In genomic region chr11:75432911-75433321, GRCh38 we compare ENCODE assay signal across 15 cellular contexts. TPM values are rescaled to one million over a fixed set of nuclear protein-coding genes. Genes with fewer than 3 reads are reported as not detected.
A peak's percentile ranks its signal among the peaks of the same experiment; 100 is the strongest.
DNase-seq lines count a peak whose midpoint lies in the region; ATAC-seq and FAIRE-seq lines count a peak whose summit lies in the region.
"Had no signal": no experiment of that assay in that cellular context is flagged by ENCODE, and none has a peak within 500 bp of the region (broad histone marks: within the 10 kb centered on the region; RNA-seq: fewer than 3 reads in every experiment).

Gene KLHL35, minus strand, starts transcription at chr11:75433203. Its CDS starts 2,574 bp downstream, at chr11:75430629.

- no peak within 1 kb of the TSS for H3K18ac ChIP-seq in mesenchymal stem cell (ENCODE audit: low read depth in 1 of 2, low read length in 2 of 2)

- FAIRE-seq in frontal cortex (lab: Jason Lieb, UNC), result no peak
- FAIRE-seq: colon, TTC549 had no signal

- H3K14ac ChIP-seq in mesenchymal stem cell (ENCODE audit: low read length in 2 of 2), result peak within 1 kb of the TSS in 1 of 2 experiments; percentile 2

- 25% methylated on average over 14 of the region's 14 CpGs for WGBS in mesenchymal stem cell

- no peak within 1 kb of the TSS for H2AK5ac ChIP-seq in mesenchymal stem cell (ENCODE audit: low read length, severe bottlenecking)

- no peak for ATAC-seq in left colon
- ATAC-seq: stimulated activated naive CD8-positive, alpha-beta T cell treated with anti-CD3 and anti-CD28 coated beads, Interleukin-15, amount 100 ng/mL, for 72 hours had no signal

- H3K27ac ChIP-seq in mesenchymal stem cell (ENCODE audit: low read length, poor library complexity, severe bottlenecking), result no peak within 1 kb of the TSS
- H3K27ac ChIP-seq: esophagus muscularis mucosa, sigmoid colon had no signal

- H3K9ac ChIP-seq in mesenchymal stem cell (ENCODE audit: low read length), result no peak within 1 kb of the TSS

- no peak within 1 kb of the TSS for H3K4ac ChIP-seq in mesenchymal stem cell (ENCODE audit: low read depth in 1 of 2, low read length in 2 of 2)

- H3K4me3 ChIP-seq in H7 (ENCODE audit: insufficient read depth, low read depth, low read length) (peak within 1 kb of the TSS; percentile 24), mesenchymal stem cell (ENCODE audit: insufficient read depth in 1 of 2, low read depth in 1 of 2, low read length in 2 of 2) (no peak within 1 kb of the TSS)
- H3K4me3 ChIP-seq: esophagus muscularis mucosa, sigmoid colon had no signal

- H3K27me3 ChIP-seq in H7 (ENCODE audit: control insufficient read depth, insufficient read depth, low read length) (peaks cover 52% of the 10 kb centered on the region), mesenchymal stem cell (ENCODE audit: control insufficient read depth in 1 of 2, insufficient read depth in 1 of 2, low read length in 2 of 2) (peaks cover 49 to 50% of the 10 kb centered on the region in 2 experiments)

- H3K4me2 ChIP-seq in mesenchymal stem cell (ENCODE audit: low read length, poor library complexity, severe bottlenecking), result no peak within 1 kb of the TSS

- no peak within 1 kb of the TSS for H2BK15ac ChIP-seq in mesenchymal stem cell (ENCODE audit: low read depth, poor library complexity, severe bottlenecking)

- H3K36me3 ChIP-seq in H7 (replicated peaks; ENCODE audit: control insufficient read depth, insufficient read depth, low read length), result no peaks in the 10 kb centered on the region
- H3K36me3 ChIP-seq in mesenchymal stem cell (ENCODE audit: control insufficient read depth in 1 of 2, insufficient read depth in 2 of 2, low read depth in 1 of 2, low read length in 2 of 2), result no peaks in the 10 kb centered on the region
- H3K36me3 ChIP-seq: sigmoid colon had no signal

- no peak within 1 kb of the TSS for H4K91ac ChIP-seq in mesenchymal stem cell (ENCODE audit: low read length)

- H2BK5ac ChIP-seq in mesenchymal stem cell (ENCODE audit: low read depth, low read length, poor library complexity, severe bottlenecking), result no peak within 1 kb of the TSS

- no peaks in the 10 kb centered on the region for H3K79me1 ChIP-seq in mesenchymal stem cell (replicated peaks; ENCODE audit: low read length, poor library complexity, severe bottlenecking)

- intact Hi-C loops in left colon (cut with DNase I, micrococcal nuclease), result no loop called here

- H3K9me3 ChIP-seq in mesenchymal stem cell (ENCODE audit: control insufficient read depth, low read length), result peaks cover 4% of the 10 kb centered on the region

- H2AFZ ChIP-seq in mesenchymal stem cell (ENCODE audit: low read depth, low read length), result no peak within 1 kb of the TSS

- DNase-seq in H7 (peak; percentile 84), NCI-H510A (lab: John Stamatoyannopoulos, UW) (peak; percentile 75), frontal cortex (ENCODE audit: low spot score in 2 of 2) (peak; percentile 61 to 70), pons (ENCODE audit: low spot score) (peak; percentile 49), left colon (no peak), mesenchymal stem cell (no peak), NCI-H2171 (lab: John Stamatoyannopoulos, UW) (no peak)
- DNase-seq: NCI-H748 treated with DMSO at 0.1 percent for 48 hours; SHP77 treated with DMSO at 0.1 percent for 48 hours; sigmoid colon; stimulated activated naive CD8-positive, alpha-beta T cell treated with anti-CD3 and anti-CD28 coated beads, Interleukin-15, amount 100 ng/mL, for 72 hours had no signal

- no peak within 1 kb of the TSS for H2BK12ac ChIP-seq in mesenchymal stem cell (ENCODE audit: low read length in 2 of 2)

- peaks cover 14% of the 10 kb centered on the region for H3K4me1 ChIP-seq in mesenchymal stem cell (ENCODE audit: control insufficient read depth, insufficient read depth, low read depth, low read length)

- no peak within 1 kb of the TSS for H4K8ac ChIP-seq in mesenchymal stem cell (ENCODE audit: low read length)

- H2BK120ac ChIP-seq in mesenchymal stem cell (ENCODE audit: low read depth, low read length), result no peak within 1 kb of the TSS

- peak within 1 kb of the TSS in 1 of 2 experiments; percentile 2 for H3K23ac ChIP-seq in mesenchymal stem cell (ENCODE audit: low read length in 2 of 2)

RNA-seq across cellular contexts. Expression of gene KLHL35, which starts in this region (rescaled TPM):
- total RNA-seq in H7 (2014; rRNA removed; shearing (Covaris generic)), result 1.2 and 2.7 TPM in 2 replicates
- total RNA-seq in frontal cortex (28.5 TPM), left colon (under 1 TPM in 1 of 2 donors, not detected in 1; 0.37 TPM)
- polyA plus RNA-seq in mesenchymal stem cell (2013, experiment 1 of 2), result 0.26 TPM
- 0.34 TPM for polyA plus RNA-seq in mesenchymal stem cell (2013, experiment 2 of 2)
- total RNA-seq: MCF 10A had no signal

Comparison
In these comparisons a context has a peak if more than half of its experiments do, and no peak if none do; other contexts are left out.
1. DNase-seq: peak in H7 (single experiment), NCI-H510A (single experiment), frontal cortex (2 of 2) and pons (single experiment); none in left colon (0 of 2), mesenchymal stem cell (single experiment) and NCI-H2171 (single experiment).